ENCODE assay signal across 26 cellular contexts in the genomic region with DNA sequence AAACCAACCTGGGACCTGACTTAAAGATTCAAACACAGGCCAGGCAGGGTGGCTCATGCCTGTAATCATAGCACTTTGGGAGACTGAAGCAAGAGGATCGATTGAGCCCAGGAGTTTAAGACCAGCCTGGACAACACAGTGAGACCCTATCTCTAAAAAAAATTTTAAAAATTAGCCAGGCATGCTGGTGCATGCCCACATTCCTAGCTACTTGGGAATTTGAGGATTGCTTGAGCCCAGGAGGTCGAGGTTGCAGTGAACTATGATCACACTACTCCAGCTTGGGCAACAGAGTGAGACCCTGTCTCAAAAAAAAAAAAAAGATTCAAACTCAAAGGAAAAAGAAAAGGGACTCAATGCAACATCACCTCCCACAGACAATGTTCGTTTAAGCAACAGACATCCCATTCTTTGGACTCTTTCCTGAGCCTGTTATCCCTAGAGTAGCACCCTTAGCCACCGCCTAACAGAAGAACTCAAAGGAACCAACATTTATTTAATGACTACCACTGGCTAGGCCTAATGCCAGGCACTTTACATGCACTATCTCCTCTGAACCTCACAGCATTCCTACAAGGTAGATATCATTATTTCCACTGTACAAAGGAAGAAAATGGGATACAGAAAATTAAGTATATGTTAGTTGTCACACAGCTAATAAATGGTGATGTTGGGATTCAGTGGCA.
"Had no signal": no experiment of that assay in that cellular context is flagged by ENCODE, and none has a peak within 500 bp of the region (broad histone marks: within the 10 kb centered on the region; RNA-seq: fewer than 3 reads in every experiment).

No MANE protein-coding gene starts in this region.

- H3K9me3 ChIP-seq: body of pancreas, left lung, ovary, psoas muscle, right atrium auricular region, transverse colon, uterus had no signal

- H3K27me3 Mint-ChIP-seq: activated naive CD8-positive, alpha-beta T cell treated with anti-CD3 and anti-CD28 coated beads, Interleukin-2, amount 10 ng/mL, durations not matched to agents 7 days and 5 days; activated T-helper 17 cell treated with anti-CD3 and anti-CD28 coated beads, Interleukin-2, amount 50 U/mL, for 72 hours; dendritic cell treated with granulocyte-macrophage colony-stimulating factor and Interleukin-4, amounts not matched to agents 40 ng/mL and 50 ng/mL, for 4 days; naive thymus-derived CD4-positive, alpha-beta T cell; stimulated activated naive CD8-positive, alpha-beta T cell treated with anti-CD3 and anti-CD28 coated beads, Interleukin-15, amount 100 ng/mL, for 72 hours had no signal

- H3K4me3 ChIP-seq: body of pancreas, left lung, lung, ovary, psoas muscle, right atrium auricular region, transverse colon, uterus had no signal

- H3K36me3 ChIP-seq: ovary, uterus had no signal

- H3K4me1 Mint-ChIP-seq: immature natural killer cell; stimulated activated effector memory CD8-positive, alpha-beta T cell treated with anti-CD3 and anti-CD28 coated beads, Interleukin-12 subunit alpha, Interleukin-12 subunit beta, amount 100 ng/mL, for 72 hours had no signal

- H3K4me3 Mint-ChIP-seq: activated naive CD8-positive, alpha-beta T cell treated with anti-CD3 and anti-CD28 coated beads, Interleukin-2, amount 10 ng/mL, durations not matched to agents 7 days and 5 days; activated T-helper 17 cell treated with anti-CD3 and anti-CD28 coated beads, Interleukin-2, amount 50 U/mL, for 72 hours; dendritic cell treated with granulocyte-macrophage colony-stimulating factor and Interleukin-4, amounts not matched to agents 40 ng/mL and 50 ng/mL, for 4 days; immature natural killer cell; naive thymus-derived CD4-positive, alpha-beta T cell; stimulated activated effector memory CD8-positive, alpha-beta T cell treated with anti-CD3 and anti-CD28 coated beads, Interleukin-12 subunit alpha, Interleukin-12 subunit beta, amount 100 ng/mL, for 72 hours; stimulated activated naive CD8-positive, alpha-beta T cell treated with anti-CD3 and anti-CD28 coated beads, Interleukin-15, amount 100 ng/mL, for 72 hours had no signal

- H3K27ac ChIP-seq: body of pancreas, foreskin keratinocyte, left lung, ovary, psoas muscle, right atrium auricular region, transverse colon, uterus had no signal

- H3K27ac Mint-ChIP-seq: activated naive CD8-positive, alpha-beta T cell treated with anti-CD3 and anti-CD28 coated beads, Interleukin-2, amount 10 ng/mL, durations not matched to agents 7 days and 5 days; activated T-helper 17 cell treated with anti-CD3 and anti-CD28 coated beads, Interleukin-2, amount 50 U/mL, for 72 hours; dendritic cell treated with granulocyte-macrophage colony-stimulating factor and Interleukin-4, amounts not matched to agents 40 ng/mL and 50 ng/mL, for 4 days; immature natural killer cell; naive thymus-derived CD4-positive, alpha-beta T cell; stimulated activated effector memory CD8-positive, alpha-beta T cell treated with anti-CD3 and anti-CD28 coated beads, Interleukin-12 subunit alpha, Interleukin-12 subunit beta, amount 100 ng/mL, for 72 hours; stimulated activated naive CD8-positive, alpha-beta T cell treated with anti-CD3 and anti-CD28 coated beads, Interleukin-15, amount 100 ng/mL, for 72 hours had no signal

- DNase-seq: activated CD4-positive, alpha-beta T cell treated with anti-CD3 and anti-CD28 coated beads for 1 hour; activated naive CD4-positive, alpha-beta T cell; activated naive CD8-positive, alpha-beta T cell treated with anti-CD3 and anti-CD28 coated beads, Interleukin-2, amount 10 ng/mL, durations not matched to agents 7 days and 5 days; activated T-cell treated with anti-CD3 and anti-CD28 coated beads, Interleukin-2, amount 50 U/mL, for 1 hour; amygdala; body of pancreas; effector CD4-positive, alpha-beta T cell; foreskin keratinocyte; immature natural killer cell; kidney glomerular epithelial cell; left lung; naive thymus-derived CD4-positive, alpha-beta T cell; psoas muscle; stimulated activated CD4-positive, alpha-beta T cell treated with anti-CD3 and anti-CD28 coated beads, Interleukin-2, amount 100 ng/mL, for 24 hours; stimulated activated naive CD8-positive, alpha-beta T cell treated with anti-CD3 and anti-CD28 coated beads, Interleukin-15, amount 100 ng/mL, for 72 hours; T-helper 1 cell; transverse colon; WERI-Rb-1 had no signal

- H3K27me3 ChIP-seq: body of pancreas, foreskin keratinocyte, left lung, ovary, right atrium auricular region, transverse colon, uterus had no signal

- FAIRE-seq: TTC549 had no signal

- ATAC-seq: activated T-helper 17 cell treated with anti-CD3 and anti-CD28 coated beads, Interleukin-2, amount 50 U/mL, for 72 hours; body of pancreas; foreskin keratinocyte; left lung; naive thymus-derived CD4-positive, alpha-beta T cell; psoas muscle; stimulated activated effector memory CD8-positive, alpha-beta T cell treated with anti-CD3 and anti-CD28 coated beads, Interleukin-12 subunit alpha, Interleukin-12 subunit beta, amount 100 ng/mL, for 72 hours; stimulated activated naive CD8-positive, alpha-beta T cell treated with anti-CD3 and anti-CD28 coated beads, Interleukin-15, amount 100 ng/mL, for 72 hours had no signal

- H3K9me3 Mint-ChIP-seq: activated naive CD8-positive, alpha-beta T cell treated with anti-CD3 and anti-CD28 coated beads, Interleukin-2, amount 10 ng/mL, durations not matched to agents 7 days and 5 days; activated T-helper 17 cell treated with anti-CD3 and anti-CD28 coated beads, Interleukin-2, amount 50 U/mL, for 72 hours; dendritic cell treated with granulocyte-macrophage colony-stimulating factor and Interleukin-4, amounts not matched to agents 40 ng/mL and 50 ng/mL, for 4 days; immature natural killer cell; naive thymus-derived CD4-positive, alpha-beta T cell; stimulated activated effector memory CD8-positive, alpha-beta T cell treated with anti-CD3 and anti-CD28 coated beads, Interleukin-12 subunit alpha, Interleukin-12 subunit beta, amount 100 ng/mL, for 72 hours; stimulated activated naive CD8-positive, alpha-beta T cell treated with anti-CD3 and anti-CD28 coated beads, Interleukin-15, amount 100 ng/mL, for 72 hours had no signal

- H3K4me1 ChIP-seq: uterus had no signal
